8 cellular contexts compared by ENCODE assay signal in the genomic region with DNA sequence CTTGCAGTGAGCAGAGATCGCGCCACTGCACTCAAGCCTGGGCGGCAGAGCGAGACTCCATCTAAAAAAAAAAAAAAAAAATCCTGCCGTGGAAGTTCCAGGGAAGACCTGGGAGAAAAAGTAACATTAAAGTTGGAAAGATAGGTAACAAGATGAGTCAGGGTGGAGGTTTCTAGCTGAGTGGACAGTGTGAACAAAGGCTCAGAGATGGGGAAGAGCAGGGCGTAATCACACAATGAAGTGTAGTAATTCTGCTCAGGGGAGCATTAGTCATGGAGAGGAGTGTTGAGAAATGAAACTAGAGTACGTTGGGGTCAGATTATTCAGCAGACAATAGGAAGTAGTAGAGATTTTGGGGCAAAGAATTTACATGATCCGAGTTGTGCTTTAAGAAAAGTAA. TPM values are rescaled to one million over a fixed set of nuclear protein-coding genes. Genes with fewer than 3 reads are reported as not detected.
DNase-seq lines count a peak whose midpoint lies in the region; ATAC-seq and TF ChIP-seq lines count a peak whose summit lies in the region.

No MANE protein-coding gene starts in this region.

- TF ChIP-seq POLR2A in ovary (IDR thresholded peaks at IDR 0.05) = no peak

- ATAC-seq in right cardiac atrium = peak; percentile 29 to 58
- peak; percentile 97 for ATAC-seq in HG03095 (IDR thresholded peaks at IDR 0.05; ENCODE audit: unreplicated experiment)
- ATAC-seq in aorta (ENCODE audit: low FRiP score) = no peak

- TF ChIP-seq CTCF in right atrium auricular region (IDR thresholded peaks at IDR 0.05) (no peak), ovary (IDR thresholded peaks at IDR 0.05) (no peak)

- H3K4me3 ChIP-seq in right cardiac atrium (ENCODE audit: low read length) (no peak overlapping the region), right atrium auricular region (no peak overlapping the region), aorta (ENCODE audit: low read length in 2 of 2) (no peak overlapping the region), ovary (no peak overlapping the region)

- intact Hi-C loops in right cardiac atrium (cut with DNase I) (no loop called here), aorta (cut with DNase I) (no loop called here), ovary (cut with DNase I) (no loop called here)

- no peaks in the 10 kb centered on the region for H3K36me3 ChIP-seq in right atrium auricular region
- H3K36me3 ChIP-seq in aorta (ENCODE audit: control insufficient read depth in 1 of 2, insufficient read depth in 2 of 2, low read length in 1 of 2) = no peaks in the 10 kb centered on the region
- no peaks in the 10 kb centered on the region for H3K36me3 ChIP-seq in ovary

- WGBS in right cardiac atrium = 82% methylated on average over 8 of the region's 8 CpGs
- 82 to 85% methylated on average over 8 of the region's 8 CpGs for WGBS in aorta, 2 donors
- 86 to 90% (median 90%) methylated on average over 8 of the region's 8 CpGs for WGBS in ovary, 3 donors

- in situ Hi-C loops in SK-MEL-5 (cut with HindIII; ENCODE audit: low pct_unique_long_range_greater_than_20kb, low sequenced_read_pairs) = no loop called here

- no peaks in the 10 kb centered on the region for H3K27me3 ChIP-seq in right cardiac atrium (ENCODE audit: control insufficient read depth, insufficient read depth)
- no peaks in the 10 kb centered on the region for H3K27me3 ChIP-seq in right atrium auricular region
- no peaks in the 10 kb centered on the region for H3K27me3 ChIP-seq in aorta (ENCODE audit: control insufficient read depth in 1 of 2, insufficient read depth in 2 of 2, low read length in 1 of 2)
- no peaks in the 10 kb centered on the region for H3K27me3 ChIP-seq in ovary

- DNase-seq in right cardiac atrium (no peak), right atrium auricular region (ENCODE audit: low spot score) (no peak), SK-MEL-5 (ENCODE audit: low read depth, low spot score) (peak; percentile 58), myocyte (ENCODE audit: low read depth) (peak; percentile 52), aorta (no peak), NCI-H1048 (lab: John Stamatoyannopoulos, UW) (no peak), ovary (no peak)

- no peaks in the 10 kb centered on the region for H3K4me1 ChIP-seq in right cardiac atrium (ENCODE audit: control insufficient read depth, insufficient read depth, low read length)
- no peaks in the 10 kb centered on the region for H3K4me1 ChIP-seq in right atrium auricular region
- peaks cover 0 to 3% of the 10 kb centered on the region in 2 donors for H3K4me1 ChIP-seq in aorta (ENCODE audit: control insufficient read depth in 1 of 2, insufficient read depth in 2 of 2, low read length in 2 of 2)
- peaks cover 4% of the 10 kb centered on the region for H3K4me1 ChIP-seq in ovary (ENCODE audit: insufficient read depth)

- TF ChIP-seq EP300 in ovary (IDR thresholded peaks at IDR 0.05) = no peak

- H3K9me3 ChIP-seq in right cardiac atrium (ENCODE audit: control insufficient read depth, low read length) (no peaks in the 10 kb centered on the region), right atrium auricular region (no peaks in the 10 kb centered on the region), aorta (ENCODE audit: control insufficient read depth, low read length) (no peaks in the 10 kb centered on the region), ovary (no peaks in the 10 kb centered on the region)

- H3K27ac ChIP-seq in right cardiac atrium (ENCODE audit: low read length) = no peak overlapping the region
- no peak overlapping the region for H3K27ac ChIP-seq in right atrium auricular region
- H3K27ac ChIP-seq in aorta (ENCODE audit: low read depth in 1 of 2, low read length in 2 of 2) = no peak overlapping the region
- H3K27ac ChIP-seq in ovary = no peak overlapping the region

RNA-seq across cellular contexts. Expression of a gene that starts 21.6 kb away (rescaled TPM):
- total RNA-seq in right cardiac atrium = 10 to 100 TPM; 24.7 to 32.5 (median 28.6) TPM
- polyA plus RNA-seq in right cardiac atrium = 16.9 TPM
- 10 to 100 TPM; 20.9 to 24.7 TPM for total RNA-seq in right atrium auricular region
- 32.1 and 32.2 TPM in 2 replicates for total RNA-seq in SK-MEL-5 (2014; rRNA removed; shearing (Covaris generic))
- polyA plus RNA-seq in SK-MEL-5 (2015; cell fraction: cytosol; rRNA removed) = 68.3 and 87.1 TPM in 2 replicates
- 21.6 and 23.8 TPM in 2 replicates for polyA plus RNA-seq in SK-MEL-5 (2015; cell fraction: nucleus; rRNA removed)
- total RNA-seq in myocyte = 24.4 and 32.2 TPM in 2 replicates
- polyA plus RNA-seq in myocyte (2012) = 19.8 TPM
- total RNA-seq in aorta = 10 to 100 TPM; 46.0 to 48.2 TPM
- polyA plus RNA-seq in aorta = 10 to 100 TPM; 21.3 to 29.1 TPM
- total RNA-seq in ovary = 10 to 100 TPM; 36.8 to 71.5 (median 50.8) TPM
- 10 to 100 TPM; 29.1 to 43.5 TPM for polyA plus RNA-seq in ovary

Comparison
In these comparisons a context has a peak if more than half of its experiments do, and no peak if none do; other contexts are left out.
1. DNase-seq: peak in SK-MEL-5 (single experiment) and myocyte (single experiment); none in right cardiac atrium (0 of 3), right atrium auricular region (single experiment), aorta (0 of 2), NCI-H1048 (single experiment) and ovary (0 of 5).